ENCODE assay signal across 12 cellular contexts in the genomic region with DNA sequence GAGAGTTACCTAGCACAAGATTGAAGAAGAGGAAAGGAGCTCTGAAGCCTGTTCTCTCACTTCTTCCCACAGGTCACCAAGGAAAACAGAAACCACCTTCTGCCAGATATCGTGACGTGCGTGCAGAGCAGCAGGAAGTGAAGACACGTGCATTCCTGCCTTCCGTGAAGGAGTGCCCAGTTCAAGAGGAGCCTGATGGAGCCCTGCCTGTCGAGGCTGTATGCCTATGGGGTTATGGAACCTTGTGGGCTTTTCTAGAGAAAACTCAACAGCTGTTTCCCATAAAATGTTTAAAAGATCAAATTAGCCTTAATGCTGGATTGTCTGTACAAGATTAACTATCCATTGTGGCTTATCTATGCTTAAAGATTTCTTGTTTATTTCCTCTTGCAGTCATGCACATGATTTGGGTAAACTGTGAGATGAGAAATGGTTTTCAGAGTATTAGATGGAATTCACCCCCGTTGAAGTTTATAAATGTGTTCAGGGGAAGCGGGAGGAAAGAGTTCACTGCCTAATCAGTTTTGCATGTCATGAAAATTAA. TPM values are rescaled to one million over a fixed set of nuclear protein-coding genes. Genes with fewer than 3 reads are reported as not detected.
DNase-seq lines count a peak whose midpoint lies in the region; ATAC-seq, FAIRE-seq and TF ChIP-seq lines count a peak whose summit lies in the region.
"Had no signal": no experiment of that assay in that cellular context is flagged by ENCODE, and none has a peak within 500 bp of the region (broad histone marks: within the 10 kb centered on the region; RNA-seq: fewer than 3 reads in every experiment).

No MANE protein-coding gene starts in this region.

- no peak overlapping the region for H2AFZ ChIP-seq in astrocyte (ENCODE audit: low read depth, low read length)

- no peaks in the 10 kb centered on the region for H4K20me1 ChIP-seq in astrocyte (ENCODE audit: insufficient read depth, low read length)

- H3K4me1 Mint-ChIP-seq in activated CD4-positive, alpha-beta T cell treated with anti-CD3 and anti-CD28 coated beads for 36 hours = peaks cover 22% of the 10 kb centered on the region
- H3K4me1 Mint-ChIP-seq in astrocyte (ENCODE audit: low read depth, unreplicated experiment) = peaks cover 19% of the 10 kb centered on the region
- H3K4me1 Mint-ChIP-seq in nephron progenitor cell = peaks cover 55% of the 10 kb centered on the region

- H3K9me3 ChIP-seq in astrocyte (ENCODE audit: insufficient read depth, low read depth, low read length) = peaks cover 4% of the 10 kb centered on the region
- H3K9me3 ChIP-seq: colonic mucosa had no signal

- peaks cover 43% of the 10 kb centered on the region for H3K36me3 Mint-ChIP-seq in activated CD4-positive, alpha-beta T cell treated with anti-CD3 and anti-CD28 coated beads for 36 hours (ENCODE audit: low read depth)
- H3K36me3 Mint-ChIP-seq in astrocyte (ENCODE audit: low read depth, unreplicated experiment) (peaks cover 37% of the 10 kb centered on the region), nephron progenitor cell (ENCODE audit: low read depth) (peaks cover 62% of the 10 kb centered on the region)

- H3K9ac ChIP-seq in astrocyte (ENCODE audit: low read length) = no peak overlapping the region

- peak; percentile 42 for DNase-seq in activated CD4-positive, alpha-beta T cell treated with anti-CD3 and anti-CD28 coated beads for 36 hours
- DNase-seq in activated CD4-positive, alpha-beta T cell treated with anti-CD3 and anti-CD28 coated beads, Interleukin-2, amount 50 U/mL, for 1 hour = no peak
- DNase-seq in astrocyte (ENCODE audit: low read depth) (peak; percentile 74), nephron progenitor cell (no peak), occipital lobe (lab: John Stamatoyannopoulos, UW) (no peak), SW480 (ENCODE audit: low spot score) (no peak)
- DNase-seq: colonic mucosa, immature natural killer cell, PC-3 had no signal

- ATAC-seq in activated CD4-positive, alpha-beta T cell treated with anti-CD3 and anti-CD28 coated beads for 36 hours = peak; percentile 68
- peak; percentile 54 for ATAC-seq in HG02678 (IDR thresholded peaks at IDR 0.05; ENCODE audit: unreplicated experiment)
- ATAC-seq in HG02623 (IDR thresholded peaks at IDR 0.05; ENCODE audit: unreplicated experiment) = no peak
- ATAC-seq: PC-3 had no signal

- H3K4me3 Mint-ChIP-seq in activated CD4-positive, alpha-beta T cell treated with anti-CD3 and anti-CD28 coated beads for 36 hours = no peak overlapping the region
- H3K4me3 Mint-ChIP-seq in astrocyte (ENCODE audit: unreplicated experiment) = no peak overlapping the region
- no peak overlapping the region for H3K4me3 Mint-ChIP-seq in nephron progenitor cell
- H3K4me3 Mint-ChIP-seq: immature natural killer cell had no signal

- H3K27me3 Mint-ChIP-seq in activated CD4-positive, alpha-beta T cell treated with anti-CD3 and anti-CD28 coated beads for 36 hours = no peaks in the 10 kb centered on the region
- H3K27me3 Mint-ChIP-seq in astrocyte (ENCODE audit: low read depth, unreplicated experiment) = no peaks in the 10 kb centered on the region
- H3K27me3 Mint-ChIP-seq in nephron progenitor cell (ENCODE audit: low read depth, poor library complexity) = no peaks in the 10 kb centered on the region

- intact Hi-C loops in activated CD4-positive, alpha-beta T cell treated with anti-CD3 and anti-CD28 coated beads for 36 hours (cut with DNase I, micrococcal nuclease) = no loop called here

- CTCF ChIA-PET in activated CD4-positive, alpha-beta T cell treated with anti-CD3 and anti-CD28 coated beads for 36 hours (lab: Charles Lee) = interaction anchor here (0.8 to 1.3 kb wide), 2 partner anchors 18 to 57 kb away, joined by 3 to 4 read pairs; no protein-coding TSS in a partner anchor

- no peak overlapping the region for H3K27ac ChIP-seq in astrocyte (ENCODE audit: low read depth, low read length)
- H3K27ac ChIP-seq: colonic mucosa had no signal

- no peak overlapping the region for H3K4me3 ChIP-seq in astrocyte (ENCODE audit: insufficient read depth, low read depth, low read length)
- H3K4me3 ChIP-seq: colonic mucosa had no signal

- POLR2A ChIA-PET in activated CD4-positive, alpha-beta T cell treated with anti-CD3 and anti-CD28 coated beads for 36 hours (lab: Charles Lee) = interaction anchor here (0.6 kb wide), 1 partner anchor 26 kb away, joined by 6 read pairs; no protein-coding TSS in a partner anchor

- peak overlapping the region; percentile 75 for H3K27ac Mint-ChIP-seq in activated CD4-positive, alpha-beta T cell treated with anti-CD3 and anti-CD28 coated beads for 36 hours
- no peak overlapping the region for H3K27ac Mint-ChIP-seq in astrocyte (ENCODE audit: unreplicated experiment)
- H3K27ac Mint-ChIP-seq in nephron progenitor cell = peak overlapping the region; percentile 77

- no peaks in the 10 kb centered on the region for H3K27me3 ChIP-seq in astrocyte (ENCODE audit: insufficient read depth, low read length)
- H3K27me3 ChIP-seq: colonic mucosa had no signal

- TF ChIP-seq CTCF in astrocyte (IDR thresholded peaks at IDR 0.05; ENCODE audit: insufficient read depth, low read depth, low read length) (no peak), nephron progenitor cell (IDR thresholded peaks at IDR 0.05) (no peak)

- H3K9me3 Mint-ChIP-seq in activated CD4-positive, alpha-beta T cell treated with anti-CD3 and anti-CD28 coated beads for 36 hours (ENCODE audit: low read depth) = peaks cover 13% of the 10 kb centered on the region
- H3K9me3 Mint-ChIP-seq in astrocyte (ENCODE audit: unreplicated experiment) (peaks cover 4% of the 10 kb centered on the region), nephron progenitor cell (peaks cover 22% of the 10 kb centered on the region)

- no peak overlapping the region for H3K4me2 ChIP-seq in astrocyte (ENCODE audit: low read length)

- no peak for FAIRE-seq in astrocyte (lab: Jason Lieb, UNC)
- FAIRE-seq: A204.1 had no signal

- no peaks in the 10 kb centered on the region for H3K79me2 ChIP-seq in astrocyte (ENCODE audit: insufficient read depth, low read length)

- peaks cover 18% of the 10 kb centered on the region for H3K4me1 ChIP-seq in astrocyte (ENCODE audit: insufficient read depth, low read length)
- H3K4me1 ChIP-seq: colonic mucosa had no signal

- no peaks in the 10 kb centered on the region for H3K36me3 ChIP-seq in astrocyte (ENCODE audit: insufficient read depth, low read length)
- H3K36me3 ChIP-seq: colonic mucosa had no signal

RNA-seq across cellular contexts. Expression of a gene that starts 27.8 kb away (rescaled TPM):
- total RNA-seq in activated CD4-positive, alpha-beta T cell treated with anti-CD3 and anti-CD28 coated beads for 36 hours = 10 to 100 TPM; 37.4 to 51.9 TPM
- total RNA-seq in astrocyte = 41.5 and 54.5 TPM in 2 replicates
- 16.4 TPM for total RNA-seq in occipital lobe

Comparison
In these comparisons a context has a peak if more than half of its experiments do, and no peak if none do; other contexts are left out.
1. DNase-seq: peak in activated CD4-positive, alpha-beta T cell treated with anti-CD3 and anti-CD28 coated beads for 36 hours (single experiment) and astrocyte (single experiment); none in activated CD4-positive, alpha-beta T cell treated with anti-CD3 and anti-CD28 coated beads, Interleukin-2, amount 50 U/mL, for 1 hour (single experiment), nephron progenitor cell (single experiment), occipital lobe (single experiment) and SW480 (single experiment).